8 cellular contexts compared by ENCODE assay signal in the genomic region with DNA sequence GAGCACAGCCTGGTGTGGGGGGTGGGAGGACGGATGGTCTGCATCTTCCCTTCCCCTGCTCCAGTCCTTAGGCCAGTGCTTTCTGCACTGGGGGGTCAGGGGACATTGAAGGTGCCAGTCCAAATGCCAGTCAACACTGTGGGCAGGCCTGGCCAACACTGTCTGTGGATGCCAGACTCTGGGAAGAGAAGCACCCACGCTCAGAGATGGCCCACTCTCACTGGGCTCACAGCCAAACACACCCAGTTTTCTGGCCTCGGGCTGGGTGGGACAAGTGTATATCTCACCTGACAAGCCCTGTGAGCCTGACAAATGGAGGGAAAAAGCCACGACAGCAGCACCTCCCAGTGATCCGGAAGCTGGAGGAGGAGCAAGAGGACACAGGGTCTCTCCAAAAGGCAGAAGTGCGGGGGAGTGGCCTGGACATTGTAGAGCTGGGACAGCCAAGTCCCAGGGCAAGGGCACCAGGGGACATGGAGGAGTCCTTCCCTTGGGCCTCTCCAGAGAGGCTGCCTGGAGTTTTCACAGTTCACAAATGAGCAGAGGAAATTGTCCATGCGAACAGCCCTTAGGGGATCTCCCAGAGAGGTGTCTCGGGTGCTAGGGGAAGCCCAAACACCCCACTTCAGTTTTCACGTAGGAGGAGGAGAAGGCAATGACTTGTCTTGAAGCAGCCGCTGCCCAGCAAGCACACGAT.
DNase-seq lines count a peak whose midpoint lies in the region; ATAC-seq and TF ChIP-seq lines count a peak whose summit lies in the region.

No MANE protein-coding gene starts in this region.

- no peaks in the 10 kb centered on the region for H3K9me3 ChIP-seq in mucosa of descending colon
- no peaks in the 10 kb centered on the region for H3K9me3 ChIP-seq in prostate gland

- TF ChIP-seq CTCF in mucosa of descending colon (IDR thresholded peaks at IDR 0.05) = no peak
- TF ChIP-seq CTCF in prostate gland (IDR thresholded peaks at IDR 0.05) = no peak

- no peaks in the 10 kb centered on the region for H3K36me3 ChIP-seq in mucosa of descending colon (ENCODE audit: low read depth)
- H3K36me3 ChIP-seq in prostate gland = no peaks in the 10 kb centered on the region

- 60% methylated on average over 11 of the region's 11 CpGs for WGBS in prostate gland

- H3K4me1 ChIP-seq in mucosa of descending colon (ENCODE audit: low read depth) (no peaks in the 10 kb centered on the region), prostate gland (replicated peaks) (no peaks in the 10 kb centered on the region)

- intact Hi-C loops in mucosa of descending colon (cut with DNase I, micrococcal nuclease) (no loop called here), prostate gland (cut with DNase I) (no loop called here)

- H3K27ac ChIP-seq in prostate gland = no peak overlapping the region

- CTCF ChIA-PET in HEK293T (lab: Yijun Ruan, JAX) = no interaction called here

- TF ChIP-seq POLR2A in prostate gland (IDR thresholded peaks at IDR 0.05) = no peak

- POLR2A ChIA-PET in HEK293T (lab: Yijun Ruan, JAX) = no interaction called here

- H3K27me3 ChIP-seq in prostate gland (replicated peaks; ENCODE audit: insufficient read depth) = no peaks in the 10 kb centered on the region

- ATAC-seq in GM18868 (IDR thresholded peaks at IDR 0.05; ENCODE audit: unreplicated experiment) = peak; percentile 87
- ATAC-seq in GM21515 (IDR thresholded peaks at IDR 0.05; ENCODE audit: unreplicated experiment) = peak; percentile 79
- ATAC-seq in HG03457 (IDR thresholded peaks at IDR 0.05; ENCODE audit: unreplicated experiment) = peak; percentile 85
- ATAC-seq in mucosa of descending colon = peak; percentile 58

- DNase-seq in mucosa of descending colon (peak in 2 of 3 donors; percentile 56 to 61), HEK293T (ENCODE audit: extremely low spot score) (no peak), NCI-H128 (lab: John Stamatoyannopoulos, UW; ENCODE audit: unreplicated experiment) (no peak), prostate gland (ENCODE audit: low spot score) (no peak), NCI-H524 treated with DMSO at 0.1 percent for 48 hours (lab: John Stamatoyannopoulos, UW) (no peak)

- H3K4me3 ChIP-seq in mucosa of descending colon (no peak overlapping the region), prostate gland (no peak overlapping the region)

TF ChIP-seq in HEK293T, 16 proteins besides CTCF, POLR2A, EP300 and RAD21:
- no peak for TF ChIP-seq SUZ12 (IDR thresholded peaks at IDR 0.05)
- no peak for TF ChIP-seq FOXA1 (IDR thresholded peaks at IDR 0.05)
- TF ChIP-seq SP1 (IDR thresholded peaks at IDR 0.05) = no peak
- no peak for TF ChIP-seq CTBP1 (IDR thresholded peaks at IDR 0.05; ENCODE audit: borderline replicate concordance)
- TF ChIP-seq NFRKB (IDR thresholded peaks at IDR 0.05) = no peak
- no peak for TF ChIP-seq BHLHE40 (IDR thresholded peaks at IDR 0.05; ENCODE audit: borderline replicate concordance)
- no peak for TF ChIP-seq FOXM1 (IDR thresholded peaks at IDR 0.05; ENCODE audit: borderline replicate concordance)

Comparison
In these comparisons a context has a peak if more than half of its experiments do, and no peak if none do; other contexts are left out.
1. DNase-seq: peak in mucosa of descending colon (2 of 3); none in HEK293T (single experiment), NCI-H128 (single experiment), prostate gland (single experiment) and NCI-H524 treated with DMSO at 0.1 percent for 48 hours (single experiment).
2. Peak in every context shown above with its lines, with median percentiles within 50 percentile points of each other: ATAC-seq.